19 cellular contexts compared by ENCODE assay signal in genomic region chr20:46396052-46396451, GRCh38.
"Had no signal": no experiment of that assay in that cellular context is flagged by ENCODE, and none has a peak within 500 bp of the region (broad histone marks: within the 10 kb centered on the region; RNA-seq: fewer than 3 reads in every experiment).

No MANE protein-coding gene starts in this region.

- H3K4me3 Mint-ChIP-seq: dendritic cell treated with granulocyte-macrophage colony-stimulating factor and Interleukin-4, amounts not matched to agents 40 ng/mL and 50 ng/mL, for 4 days; naive thymus-derived CD4-positive, alpha-beta T cell; neural progenitor cell; stimulated activated effector memory CD8-positive, alpha-beta T cell treated with anti-CD3 and anti-CD28 coated beads, Interleukin-12 subunit alpha, Interleukin-12 subunit beta, amount 100 ng/mL, for 72 hours; stimulated activated naive CD8-positive, alpha-beta T cell treated with anti-CD3 and anti-CD28 coated beads, Interleukin-15, Interleukin-2, amounts not matched to agents 100 ng/mL and 50 ng/mL, for 24 hours had no signal

- H3K27ac Mint-ChIP-seq: dendritic cell treated with granulocyte-macrophage colony-stimulating factor and Interleukin-4, amounts not matched to agents 40 ng/mL and 50 ng/mL, for 4 days; neural progenitor cell; stimulated activated effector memory CD8-positive, alpha-beta T cell treated with anti-CD3 and anti-CD28 coated beads, Interleukin-12 subunit alpha, Interleukin-12 subunit beta, amount 100 ng/mL, for 72 hours; stimulated activated naive CD8-positive, alpha-beta T cell treated with anti-CD3 and anti-CD28 coated beads, Interleukin-15, Interleukin-2, amounts not matched to agents 100 ng/mL and 50 ng/mL, for 24 hours had no signal

- DNase-seq: esophagus squamous epithelium; foreskin fibroblast; hippocampal formation; mesendoderm; naive thymus-derived CD4-positive, alpha-beta T cell; occipital lobe; pancreas; psoas muscle; retina; right lobe of liver; stimulated activated CD4-positive, alpha-beta T cell treated with anti-CD3 and anti-CD28 coated beads, Interleukin-4, amount 100 ng/mL, for 1 hour; stimulated activated CD8-positive, alpha-beta memory T cell treated with anti-CD3 and anti-CD28 coated beads, Interleukin-4, amount 100 ng/mL, for 48 hours; tibial artery; upper lobe of left lung had no signal

- H3K27me3 Mint-ChIP-seq: dendritic cell treated with granulocyte-macrophage colony-stimulating factor and Interleukin-4, amounts not matched to agents 40 ng/mL and 50 ng/mL, for 4 days; naive thymus-derived CD4-positive, alpha-beta T cell; stimulated activated naive CD8-positive, alpha-beta T cell treated with anti-CD3 and anti-CD28 coated beads, Interleukin-15, Interleukin-2, amounts not matched to agents 100 ng/mL and 50 ng/mL, for 24 hours had no signal

- ATAC-seq: gastroesophageal sphincter; naive thymus-derived CD4-positive, alpha-beta T cell; pancreas; psoas muscle; right lobe of liver; stimulated activated effector memory CD8-positive, alpha-beta T cell treated with anti-CD3 and anti-CD28 coated beads, Interleukin-12 subunit alpha, Interleukin-12 subunit beta, amount 100 ng/mL, for 72 hours had no signal

- H3K9me3 Mint-ChIP-seq: dendritic cell treated with granulocyte-macrophage colony-stimulating factor and Interleukin-4, amounts not matched to agents 40 ng/mL and 50 ng/mL, for 4 days; naive thymus-derived CD4-positive, alpha-beta T cell; neural progenitor cell; stimulated activated effector memory CD8-positive, alpha-beta T cell treated with anti-CD3 and anti-CD28 coated beads, Interleukin-12 subunit alpha, Interleukin-12 subunit beta, amount 100 ng/mL, for 72 hours; stimulated activated naive CD8-positive, alpha-beta T cell treated with anti-CD3 and anti-CD28 coated beads, Interleukin-15, Interleukin-2, amounts not matched to agents 100 ng/mL and 50 ng/mL, for 24 hours had no signal
